In the genomic region with DNA sequence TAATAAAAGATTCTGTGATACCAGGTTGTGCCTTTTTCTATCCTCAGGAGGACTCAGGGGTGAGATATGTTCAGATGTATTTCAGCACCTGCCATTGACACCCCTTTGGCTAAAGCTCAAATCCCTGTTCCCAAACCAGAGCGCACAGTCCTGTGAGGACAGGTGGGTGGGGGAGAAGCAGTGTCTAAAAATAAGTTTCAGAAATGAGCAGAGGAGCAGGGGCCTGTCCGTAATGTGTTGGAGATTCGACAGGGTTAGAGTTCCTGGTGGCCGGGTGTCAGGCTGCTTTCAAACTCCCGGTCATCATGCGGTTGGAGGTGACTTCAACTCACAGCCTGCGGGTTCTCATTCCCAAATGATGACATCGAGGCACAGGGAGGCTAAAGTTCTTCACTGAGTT, we compare ENCODE assay signal across 15 cellular contexts.
A peak's percentile ranks its signal among the peaks of the same experiment; 100 is the strongest.
DNase-seq lines count a peak whose midpoint lies in the region; ATAC-seq and TF ChIP-seq lines count a peak whose summit lies in the region.
"Had no signal": no experiment of that assay in that cellular context is flagged by ENCODE, and none has a peak within 500 bp of the region (broad histone marks: within the 10 kb centered on the region; RNA-seq: fewer than 3 reads in every experiment).

No MANE protein-coding gene starts in this region.

- H3K27ac ChIP-seq in esophagus muscularis mucosa (replicated peaks in 1 of 4): no peak overlapping the region
- peak overlapping the region in 5 of 10 donors; percentile 26 to 81 (median 62) for H3K27ac ChIP-seq in heart right ventricle
- H3K27ac ChIP-seq in skeletal muscle tissue (ENCODE audit: low read depth, low read length): peak overlapping the region; percentile 19
- H3K27ac ChIP-seq: A549, HL-60 had no signal

- H3K9me3 Mint-ChIP-seq in HFFc6: no peaks in the 10 kb centered on the region
- H3K9me3 Mint-ChIP-seq: CD8-positive, alpha-beta memory T cell had no signal

- DNase-seq in esophagus muscularis mucosa (ENCODE audit: extremely low spot score): peak; percentile 64
- DNase-seq in heart right ventricle: no peak
- DNase-seq in myocyte (ENCODE audit: low read depth): peak; percentile 60
- DNase-seq in activated T-cell treated with anti-CD3 and anti-CD28 coated beads, Interleukin-2, amount 50 U/mL, for 48 hours: no peak
- no peak for DNase-seq in HFFc6
- DNase-seq in OCI-M1 (lab: John Stamatoyannopoulos, UW): no peak
- DNase-seq: BE2C; Caco-2; CD8-positive, alpha-beta memory T cell; DND-41; GF-D8 had no signal

- TF ChIP-seq POLR2A in esophagus muscularis mucosa (IDR thresholded peaks at IDR 0.05; ENCODE audit: low read depth): no peak

- H3K27me3 Mint-ChIP-seq in HFFc6 (ENCODE audit: insufficient read depth): peaks cover 3% of the 10 kb centered on the region

- peak in 5 of 8 donors; percentile 37 to 76 (median 59) for ATAC-seq in heart right ventricle
- ATAC-seq: A549 had no signal

- intact Hi-C loops in esophagus muscularis mucosa (cut with DNase I): no loop called here
- intact Hi-C loops in heart right ventricle (cut with DNase I): loop anchor here in 2 of 10 donors (5.0 to 10.0 kb wide), 2 partner anchors 71 to 89 kb away; no protein-coding TSS in a partner anchor

- H3K27me3 ChIP-seq in esophagus muscularis mucosa (no peaks in the 10 kb centered on the region), heart right ventricle (no peaks in the 10 kb centered on the region), skeletal muscle tissue (ENCODE audit: control insufficient read depth in 3 of 3, insufficient read depth in 3 of 3, low read length in 3 of 3) (no peaks in the 10 kb centered on the region)
- H3K27me3 ChIP-seq: BE2C had no signal

- H3K4me1 ChIP-seq in esophagus muscularis mucosa (peaks cover 0 to 24% (median 8%) of the 10 kb centered on the region in 4 donors), heart right ventricle (peaks cover 6 to 52% (median 32%) of the 10 kb centered on the region in 9 donors), skeletal muscle tissue (ENCODE audit: control insufficient read depth in 3 of 3, insufficient read depth in 3 of 3, low read length in 3 of 3) (peaks cover 27 to 41% (median 39%) of the 10 kb centered on the region in 3 donors)
- H3K4me1 ChIP-seq: A549, BE2C, Caco-2, HAP-1 had no signal

- no peak overlapping the region for H3K27ac Mint-ChIP-seq in HFFc6
- H3K27ac Mint-ChIP-seq: CD8-positive, alpha-beta memory T cell had no signal

- 79% methylated on average over 8 of the region's 8 CpGs for WGBS in esophagus muscularis mucosa
- 46 to 62% methylated on average over 8 of the region's 8 CpGs for WGBS in heart right ventricle, 2 donors

- H3K4me1 Mint-ChIP-seq in HFFc6 (ENCODE audit: low read depth): peaks cover 5% of the 10 kb centered on the region; the same call in 1 of the 2 replicates

- H3K36me3 ChIP-seq in esophagus muscularis mucosa (no peaks in the 10 kb centered on the region), heart right ventricle (no peaks in the 10 kb centered on the region), skeletal muscle tissue (ENCODE audit: control insufficient read depth in 3 of 3, insufficient read depth in 3 of 3, low read length in 3 of 3) (no peaks in the 10 kb centered on the region)
- H3K36me3 ChIP-seq: BE2C, HAP-1 had no signal

- TF ChIP-seq EP300 in esophagus muscularis mucosa (IDR thresholded peaks at IDR 0.05): no peak

- H3K4me3 ChIP-seq in esophagus muscularis mucosa: no peak overlapping the region
- H3K4me3 ChIP-seq in heart right ventricle: no peak overlapping the region
- H3K4me3 ChIP-seq in skeletal muscle tissue (ENCODE audit: low read length in 3 of 3): no peak overlapping the region
- H3K4me3 ChIP-seq: A549, HAP-1 had no signal

- no peaks in the 10 kb centered on the region for H3K36me3 Mint-ChIP-seq in HFFc6 (ENCODE audit: low read depth)

- H3K4me3 Mint-ChIP-seq in HFFc6: no peak overlapping the region
- H3K4me3 Mint-ChIP-seq: CD8-positive, alpha-beta memory T cell had no signal

- no peak for TF ChIP-seq CTCF in esophagus muscularis mucosa (IDR thresholded peaks at IDR 0.05)
- TF ChIP-seq CTCF in heart right ventricle (IDR thresholded peaks at IDR 0.05): no peak
- no peak for TF ChIP-seq CTCF in HFFc6 (IDR thresholded peaks at IDR 0.05)

- H3K9ac ChIP-seq in skeletal muscle tissue (ENCODE audit: low read depth in 1 of 3, low read length in 3 of 3): no peak overlapping the region

- H3K9me3 ChIP-seq in esophagus muscularis mucosa (no peaks in the 10 kb centered on the region), heart right ventricle (no peaks in the 10 kb centered on the region), skeletal muscle tissue (ENCODE audit: control insufficient read depth in 3 of 3, low read length in 3 of 3) (no peaks in the 10 kb centered on the region)
- H3K9me3 ChIP-seq: A549, BE2C, Caco-2, HAP-1 had no signal

Comparison
In these comparisons a context has a peak if more than half of its experiments do, and no peak if none do; other contexts are left out.
1. DNase-seq: peak in esophagus muscularis mucosa (single experiment) and myocyte (single experiment); none in heart right ventricle (0 of 2), activated T-cell treated with anti-CD3 and anti-CD28 coated beads, Interleukin-2, amount 50 U/mL, for 48 hours (0 of 2), HFFc6 (single experiment) and OCI-M1 (single experiment).